Comparison of ENCODE assay signal across 8 cellular contexts in genomic region chr1:221709854-221710253, GRCh38. TPM values are rescaled to one million over a fixed set of nuclear protein-coding genes. Genes with fewer than 3 reads are reported as not detected.
A peak's percentile ranks its signal among the peaks of the same experiment; 100 is the strongest.
DNase-seq lines count a peak whose midpoint lies in the region; ATAC-seq and TF ChIP-seq lines count a peak whose summit lies in the region.

No MANE protein-coding gene starts in this region.

- H3K4me3 ChIP-seq in muscle layer of colon (ENCODE audit: low read depth in 1 of 2, low read length in 2 of 2): no peak overlapping the region

- TF ChIP-seq CTCF in MCF 10A (IDR thresholded peaks at IDR 0.05; ENCODE audit: unreplicated experiment): no peak

- H3K4me3 Mint-ChIP-seq in MCF 10A (ENCODE audit: unreplicated experiment): no peak overlapping the region

- POLR2A ChIA-PET in MCF 10A (lab: Yijun Ruan, JAX): interaction anchor here (1.2 to 4.7 kb wide), 3 partner anchors 9 to 32 kb away, joined by 4 to 18 read pairs (median 7); partner anchors contain the start of gene DUSP10

- peaks cover 16% of the 10 kb centered on the region for H3K36me3 Mint-ChIP-seq in MCF 10A (ENCODE audit: insufficient read depth, unreplicated experiment)

- DNase-seq in NCI-H748 (lab: John Stamatoyannopoulos, UW; ENCODE audit: unreplicated experiment): peak; percentile 54
- DNase-seq in NCI-H748 treated with DMSO at 0.1 percent for 48 hours (lab: John Stamatoyannopoulos, UW): no peak
- no peak for DNase-seq in MCF 10A (ENCODE audit: unreplicated experiment)
- DNase-seq in left ventricle myocardium superior: no peak
- DNase-seq in NCI-H1092 (lab: John Stamatoyannopoulos, UW): no peak
- DNase-seq in NCI-H2081 treated with DMSO at 0.1 percent for 48 hours (lab: John Stamatoyannopoulos, UW): no peak

- no peaks in the 10 kb centered on the region for H3K9me3 ChIP-seq in muscle layer of colon (ENCODE audit: low read length)

- no peaks in the 10 kb centered on the region for H3K27me3 Mint-ChIP-seq in MCF 10A (ENCODE audit: insufficient read depth, unreplicated experiment)

- ATAC-seq in left ventricle myocardium superior: no peak

- intact Hi-C loops in MCF 10A (cut with micrococcal nuclease) (no loop called here), left ventricle myocardium superior (cut with micrococcal nuclease) (no loop called here)

- peaks cover 32% of the 10 kb centered on the region for H3K4me1 Mint-ChIP-seq in MCF 10A (ENCODE audit: insufficient read depth, unreplicated experiment)

- peak overlapping the region; percentile 50 for H3K27ac Mint-ChIP-seq in MCF 10A (ENCODE audit: low read depth, unreplicated experiment)

- H3K4me1 ChIP-seq in muscle layer of colon (ENCODE audit: insufficient read depth, low read length): peaks cover 81% of the 10 kb centered on the region

- H3K27ac ChIP-seq in muscle layer of colon (ENCODE audit: low read depth, low read length) (peak overlapping the region; percentile 89), temporal lobe (ENCODE audit: low read depth, low read length) (peak overlapping the region; percentile 92)

- H3K36me3 ChIP-seq in muscle layer of colon (ENCODE audit: insufficient read depth, low read length): peaks cover 9% of the 10 kb centered on the region

- BruUV-seq in MCF 10A (replicated peaks; lab: Mats Ljungman, UMichigan): no TSS peak

- H3K27me3 ChIP-seq in muscle layer of colon (ENCODE audit: control insufficient read depth in 1 of 2, insufficient read depth in 2 of 2, low read length in 2 of 2): no peaks in the 10 kb centered on the region

- CTCF ChIA-PET in MCF 10A (lab: Yijun Ruan, JAX): interaction anchor here (0.9 to 1.8 kb wide), 4 partner anchors 9 to 746 kb away, joined by 3 to 8 read pairs (median 4); no protein-coding TSS in a partner anchor

- H3K9me3 Mint-ChIP-seq in MCF 10A (ENCODE audit: unreplicated experiment): no peaks in the 10 kb centered on the region

- H3K9ac ChIP-seq in muscle layer of colon (ENCODE audit: low read length): peak overlapping the region; percentile 54

RNA-seq across cellular contexts. Expression of gene DUSP10, which starts 32.0 kb away (rescaled TPM):
- total RNA-seq in MCF 10A (2022) (15.9 and 22.0 TPM in 2 replicates), temporal lobe (5.2 TPM), left ventricle myocardium superior (3.5 TPM)
